18 cellular contexts compared by ENCODE assay signal in the genomic region with DNA sequence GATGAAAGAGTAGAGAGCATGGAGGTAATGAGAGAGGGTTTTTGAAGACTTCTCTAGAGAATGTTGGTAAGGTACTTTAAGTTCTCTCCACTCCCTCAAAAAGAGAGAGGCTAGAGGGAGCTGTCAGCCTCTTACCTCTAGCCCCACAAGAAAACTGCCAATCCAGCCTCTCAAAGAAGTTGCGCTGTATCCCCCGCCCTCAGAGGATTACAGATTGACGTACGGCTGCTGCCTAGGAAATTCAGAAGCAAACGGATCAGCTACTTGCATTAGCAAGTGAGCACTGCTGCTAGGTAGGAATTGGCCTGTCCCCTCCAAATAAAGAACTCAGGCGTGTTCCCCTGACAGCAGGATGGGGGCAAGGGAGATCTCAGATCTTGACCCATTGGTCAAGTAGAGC. TPM values are rescaled to one million over a fixed set of nuclear protein-coding genes. Genes with fewer than 3 reads are reported as not detected.
A peak's percentile ranks its signal among the peaks of the same experiment; 100 is the strongest.
DNase-seq lines count a peak whose midpoint lies in the region; ATAC-seq and TF ChIP-seq lines count a peak whose summit lies in the region.
"Had no signal": no experiment of that assay in that cellular context is flagged by ENCODE, and none has a peak within 500 bp of the region (broad histone marks: within the 10 kb centered on the region; RNA-seq: fewer than 3 reads in every experiment).

No MANE protein-coding gene starts in this region.

- DNase-seq in D341Med (ENCODE audit: low spot score) (peak; percentile 44), NCI-H82 treated with DMSO at 0.1 percent for 48 hours (lab: John Stamatoyannopoulos, UW; ENCODE audit: unreplicated experiment) (peak; percentile 37), head of caudate nucleus (peak in 26 of 42 donors; percentile 7 to 71 (median 30)), putamen (ENCODE audit: low spot score) (peak; percentile 53), Calu3 (no peak)
- DNase-seq: CD4-positive, CD25-positive, alpha-beta regulatory T cell; CD8-positive, alpha-beta memory T cell; COR-L47; DMS153; DMS79; GDM1; GOT3; H7; HFFc6; IMR-90 had no signal

- no peaks in the 10 kb centered on the region for H3K4me1 Mint-ChIP-seq in Calu3 (ENCODE audit: low read depth, unreplicated experiment)
- H3K4me1 Mint-ChIP-seq: B cell; CD4-positive, CD25-positive, alpha-beta regulatory T cell; CD8-positive, alpha-beta memory T cell had no signal

- H3K27ac Mint-ChIP-seq in Calu3 (ENCODE audit: unreplicated experiment), result no peak overlapping the region
- H3K27ac Mint-ChIP-seq: B cell; CD4-positive, CD25-positive, alpha-beta regulatory T cell; HFFc6 had no signal

- no peak overlapping the region for H3K4me3 Mint-ChIP-seq in Calu3 (ENCODE audit: low read depth, unreplicated experiment)
- H3K4me3 Mint-ChIP-seq: B cell; CD4-positive, CD25-positive, alpha-beta regulatory T cell; CD8-positive, alpha-beta memory T cell; HFFc6 had no signal

- no peaks in the 10 kb centered on the region for H3K9me3 Mint-ChIP-seq in Calu3 (ENCODE audit: low read depth, unreplicated experiment)

- no peak for TF ChIP-seq CTCF in Calu3 (IDR thresholded peaks at IDR 0.05; ENCODE audit: unreplicated experiment)

- CTCF ChIA-PET in Calu3 (lab: Charles Lee), result no interaction called here

- ATAC-seq in HG02571 (IDR thresholded peaks at IDR 0.05; ENCODE audit: unreplicated experiment), result no peak
- ATAC-seq: HCT116 had no signal

- no TSS peak for BruUV-seq in Calu3 (replicated peaks; lab: Mats Ljungman, UMichigan)

- H3K27me3 Mint-ChIP-seq in Calu3 (ENCODE audit: unreplicated experiment), result no peaks in the 10 kb centered on the region
- H3K27me3 Mint-ChIP-seq: B cell; CD4-positive, CD25-positive, alpha-beta regulatory T cell; CD8-positive, alpha-beta memory T cell had no signal

- intact Hi-C loops in head of caudate nucleus (cut with DNase I), result no loop called here
- intact Hi-C loops in Calu3 (cut with micrococcal nuclease; ENCODE audit: unreplicated experiment), result no loop called here

- H3K36me3 Mint-ChIP-seq in Calu3 (ENCODE audit: insufficient read depth, unreplicated experiment), result no peaks in the 10 kb centered on the region

RNA-seq across cellular contexts. Expression of a gene that starts 34.2 kb away (rescaled TPM):
- 1.7 and 2.4 TPM in 2 replicates for total RNA-seq in Calu3 (2022)
